9 cellular contexts compared by ENCODE assay signal in genomic region chr7:122834571-122834942, GRCh38. TPM values are rescaled to one million over a fixed set of nuclear protein-coding genes. Genes with fewer than 3 reads are reported as not detected.
DNase-seq lines count a peak whose midpoint lies in the region; ATAC-seq and TF ChIP-seq lines count a peak whose summit lies in the region.
"Not testable (repeated sequence)": the region's sequence is repeated elsewhere in the genome, so short reads cannot be mapped to it uniquely, and the experiment has no call there.
"Had no signal": no experiment of that assay in that cellular context is flagged by ENCODE, and none has a peak within 500 bp of the region (broad histone marks: within the 10 kb centered on the region; RNA-seq: fewer than 3 reads in every experiment).

No MANE protein-coding gene starts in this region.

- H4K5ac ChIP-seq in H9 (ENCODE audit: insufficient read length, low read depth, low read length) = not testable (repeated sequence)

- BruUV-seq in PC-9 (replicated peaks; lab: Mats Ljungman, UMichigan) = not testable (repeated sequence)

- H3K4me1 ChIP-seq in H9 (ENCODE audit: insufficient read depth, low read length); PC-9 (replicated peaks; ENCODE audit: insufficient read depth); iPS-18a (ENCODE audit: control insufficient read depth, low read depth, low read length); upper lobe of left lung: not testable (repeated sequence)

- CTCF ChIA-PET in PC-9 (lab: Charles Lee) = not testable (repeated sequence)

- not testable (repeated sequence) for H2AFZ ChIP-seq in H9 (ENCODE audit: low read length); PC-9

- H3K4me1 Mint-ChIP-seq in H9 = peaks cover 14 to 16% of the 10 kb centered on the region in 2 experiments
- not testable (repeated sequence) for H3K4me1 Mint-ChIP-seq in nephron

- peak overlapping the region; percentile 66 to 94 (median 93); a peak in 5 of 7 replicates for H3K27ac Mint-ChIP-seq in H9
- peak overlapping the region in 1 of 3 experiments; percentile 23 for H3K27ac Mint-ChIP-seq in nephron

- not testable (repeated sequence) for H3K27ac ChIP-seq in H9 (ENCODE audit: insufficient read length, low read depth, low read length); PC-9; iPS-18a (ENCODE audit: low read length)
- peak overlapping the region in 2 of 4 donors; percentile 43 to 52 for H3K27ac ChIP-seq in upper lobe of left lung

- H3K36me3 ChIP-seq in PC-9 (ENCODE audit: low read depth); iPS-18a (ENCODE audit: control insufficient read depth, low read depth, low read length); upper lobe of left lung: not testable (repeated sequence)

- not testable (repeated sequence) for H4K20me1 ChIP-seq in H9 (ENCODE audit: control insufficient read depth, insufficient read depth, insufficient read length); PC-9 (ENCODE audit: insufficient read depth)

- H2BK120ac ChIP-seq in H9 (ENCODE audit: low read depth, low read length, poor library complexity, severe bottlenecking) = not testable (repeated sequence)

- TF ChIP-seq POLR2A in upper lobe of left lung (IDR thresholded peaks at IDR 0.05) = not testable (repeated sequence)

- H2BK15ac ChIP-seq in H9 (ENCODE audit: low read depth, low read length) = not testable (repeated sequence)

- H2BK5ac ChIP-seq in H9 (ENCODE audit: insufficient read length, low read length) = not testable (repeated sequence)

- H3K4me3 Mint-ChIP-seq in H9 (peak overlapping the region; percentile 63 to 68), nephron (peak overlapping the region in 2 of 3 experiments; percentile 34 to 40)

- H3K23ac ChIP-seq in H9 (ENCODE audit: insufficient read length, low read depth, low read length) = not testable (repeated sequence)

- not testable (repeated sequence) for H3K9me3 ChIP-seq in H9 (ENCODE audit: control insufficient read depth, low read depth, low read length); PC-9 (ENCODE audit: insufficient read depth, low read depth); iPS-18a (ENCODE audit: control insufficient read depth, low read depth, low read length); upper lobe of left lung

- H3K4me2 ChIP-seq in H9 (ENCODE audit: insufficient read depth, insufficient read length, low read length) = peak overlapping the region; percentile 24
- H3K4me2 ChIP-seq in PC-9 = peak overlapping the region; percentile 18; the same call in 1 of the 2 replicates

- no CpG with 5 or more reads among the region's 9 CpGs for WGBS in H9 (ENCODE audit: extremely low coverage, insufficient read length, low lambda C conversion rate)
- WGBS in upper lobe of left lung, 2 donors = 39 to 63% methylated on average over 6 to 9 of the region's 9 CpGs

- H2BK20ac ChIP-seq in H9 (ENCODE audit: low read depth, low read length, poor library complexity, severe bottlenecking) = not testable (repeated sequence)

- POLR2A ChIA-PET in PC-9 (lab: Charles Lee; ENCODE audit: unreplicated experiment) = interaction anchor here (0.6 kb wide), 1 partner anchor 1396 kb away, joined by 30 read pairs; no protein-coding TSS in a partner anchor

- TF ChIP-seq EP300 in upper lobe of left lung (IDR thresholded peaks at IDR 0.05) = not testable (repeated sequence)

- intact Hi-C loops in PC-9 (cut with micrococcal nuclease; ENCODE audit: unreplicated experiment) = loop anchor here (2.0 kb wide), 1 partner anchor 52 kb away; the partner anchor contains the start of gene CADPS2

- H3K27me3 ChIP-seq in H9 (ENCODE audit: insufficient read depth, low read length); PC-9 (ENCODE audit: insufficient read depth, low read depth); iPS-18a (ENCODE audit: control insufficient read depth, insufficient read depth, low read length); upper lobe of left lung: not testable (repeated sequence)

- H3K14ac ChIP-seq in H9 (ENCODE audit: insufficient read depth, low read length) = peak overlapping the region; percentile 76; the same call in 1 of the 2 replicates

- not testable (repeated sequence) for H3K23me2 ChIP-seq in H9 (ENCODE audit: insufficient read length, low read depth, low read length, poor library complexity, severe bottlenecking)

- not testable (repeated sequence) for H2AK5ac ChIP-seq in H9 (ENCODE audit: insufficient read length, low read length)

- not testable (repeated sequence) for H2BK12ac ChIP-seq in H9 (ENCODE audit: insufficient read length, low read depth, low read length)

- H3T11ph ChIP-seq in H9 (ENCODE audit: low read length) = not testable (repeated sequence)

- peaks cover 10 to 11% of the 10 kb centered on the region in 2 experiments for H3K9me3 Mint-ChIP-seq in H9
- H3K9me3 Mint-ChIP-seq in nephron = peaks cover 22% of the 10 kb centered on the region

- not testable (repeated sequence) for H3K27me3 Mint-ChIP-seq in H9 (ENCODE audit: low read depth); nephron (ENCODE audit: low read depth)

- H4K91ac ChIP-seq in H9 (ENCODE audit: insufficient read length, low read depth, low read length) = not testable (repeated sequence)

- not testable (repeated sequence) for H3K56ac ChIP-seq in H9 (ENCODE audit: insufficient read length, low read depth, low read length)

- H3K18ac ChIP-seq in H9 (ENCODE audit: insufficient read length, low read depth, low read length) = not testable (repeated sequence)

- not testable (repeated sequence) for H3K4ac ChIP-seq in H9 (ENCODE audit: low read depth, low read length)

- DNase-seq in COLO668 (lab: John Stamatoyannopoulos, UW; ENCODE audit: unreplicated experiment) (peak; percentile 10), H9 (peak; percentile 68), NCI-H2171 (lab: John Stamatoyannopoulos, UW) (peak; percentile 8), PC-9 (peak in 1 of 2 experiments; percentile 71), ecto neural progenitor cell (ENCODE audit: low spot score) (peak; percentile 58), upper lobe of left lung (peak; percentile 64 to 78)

- H3K79me1 ChIP-seq in H9 (ENCODE audit: insufficient read depth, low read depth, low read length, poor library complexity, severe bottlenecking) = not testable (repeated sequence)

- H3K36me3 Mint-ChIP-seq in H9 (ENCODE audit: insufficient read depth in 1 of 3, low read depth in 3 of 3) = peaks cover 7 to 10% (median 7%) of the 10 kb centered on the region in 3 experiments; a peak in 4 of 7 replicates
- H3K36me3 Mint-ChIP-seq in nephron (ENCODE audit: low read depth) = not testable (repeated sequence)

- 0 out of 2 replicates have a peak overlapping the region, but pooled peaks have one; percentile 7 for H3K4me3 ChIP-seq in PC-9
- H3K4me3 ChIP-seq in iPS-18a (ENCODE audit: low read length) = peak overlapping the region; percentile 35
- H3K4me3 ChIP-seq in upper lobe of left lung = peak overlapping the region in 3 of 4 donors; percentile 23 to 38 (median 28)

- not testable (repeated sequence) for H3K9ac ChIP-seq in H9 (ENCODE audit: extremely low read depth, insufficient read length, low read length)
- H3K9ac ChIP-seq in iPS-18a (ENCODE audit: low read length) = peak overlapping the region; percentile 51

- H3F3A ChIP-seq in PC-9 (ENCODE audit: insufficient read depth, low read depth) = not testable (repeated sequence)

- not testable (repeated sequence) for TF ChIP-seq CTCF in H9 (conservative IDR thresholded peaks at IDR 0.05); PC-9 (conservative IDR thresholded peaks at IDR 0.05); nephron (IDR thresholded peaks at IDR 0.05; ENCODE audit: unreplicated experiment in 3 of 3); upper lobe of left lung (IDR thresholded peaks at IDR 0.05)

- not testable (repeated sequence) for H3K79me2 ChIP-seq in H9 (ENCODE audit: insufficient read depth, low read length); PC-9 (ENCODE audit: low read depth)

- not testable (repeated sequence) for ATAC-seq in upper lobe of left lung (ENCODE audit: low FRiP score in 2 of 2)

- H4K8ac ChIP-seq in H9 (replicated peaks; ENCODE audit: insufficient read length, low read depth, low read length) = peak overlapping the region; percentile 69

- not testable (repeated sequence) for H3K9me2 ChIP-seq in PC-9 (ENCODE audit: insufficient read depth)

RNA-seq across cellular contexts. Expression of gene CADPS2, which starts 51.7 kb away (rescaled TPM):
- total RNA-seq in H9 (2021) = 7.1 and 8.1 TPM in 2 replicates
- 9.9 and 11.9 TPM in 2 replicates for total RNA-seq in PC-9 (2021)
- total RNA-seq in upper lobe of left lung = 10 to 100 TPM; 33.3 to 74.7 (median 45.7) TPM
- total RNA-seq: CD4-positive, alpha-beta T cell had no signal
